Comparison of ENCODE assay signal across 7 cellular contexts in the genomic region with DNA sequence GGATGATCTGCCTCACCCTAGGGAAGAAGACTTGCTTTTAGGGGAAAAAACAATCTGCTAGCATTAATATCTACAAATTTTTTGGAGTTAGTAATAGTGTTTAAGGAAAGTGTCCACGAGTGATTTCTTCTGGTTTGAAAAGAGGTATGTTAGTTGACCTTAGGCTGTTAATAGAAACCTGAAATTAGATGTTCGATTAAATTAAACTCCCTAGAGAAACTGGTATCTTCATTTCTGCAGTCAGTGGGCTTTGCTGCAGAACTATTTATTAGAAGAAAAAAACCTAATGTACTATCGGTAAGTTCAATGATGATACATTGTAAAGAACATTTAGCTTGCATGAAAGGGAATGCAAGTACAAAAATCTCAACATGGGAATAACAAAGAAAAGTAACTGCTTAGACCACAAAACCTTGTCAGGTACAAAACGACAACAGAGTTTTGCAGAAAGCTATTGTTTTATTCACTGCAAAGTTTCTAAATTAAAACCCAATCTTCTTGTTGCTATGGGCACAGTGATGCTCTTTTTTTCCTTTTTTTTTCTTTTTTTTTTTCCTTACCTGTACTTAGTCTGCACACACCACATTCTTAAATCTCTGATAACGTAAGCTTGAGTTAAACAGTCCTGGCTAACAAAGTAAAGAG.
A peak's percentile ranks its signal among the peaks of the same experiment; 100 is the strongest.
DNase-seq lines count a peak whose midpoint lies in the region; ATAC-seq and TF ChIP-seq lines count a peak whose summit lies in the region.

No MANE protein-coding gene starts in this region.

- H3K9ac ChIP-seq in iPS-20b (ENCODE audit: low read depth, low read length) = peak overlapping the region; percentile 86; the same call in 1 of the 2 replicates

- no peak for ATAC-seq in stimulated activated memory B cell treated with anti-CD40 and anti-IgM and Interleukin-4, amounts not matched to agents 10 μg/mL and 1 μg/mL and 100 μg/mL, for 72 hours
- ATAC-seq in HG02970 (IDR thresholded peaks at IDR 0.05; ENCODE audit: low FRiP score, unreplicated experiment) (no peak), GM18498 (IDR thresholded peaks at IDR 0.05; ENCODE audit: unreplicated experiment) (no peak)

- H3K4me1 ChIP-seq in iPS-20b (ENCODE audit: insufficient read depth, low read length) = peaks cover 52% of the 10 kb centered on the region

- H3K9me3 Mint-ChIP-seq in activated naive CD8-positive, alpha-beta T cell (ENCODE audit: low read depth) = peaks cover 2% of the 10 kb centered on the region
- no peaks in the 10 kb centered on the region for H3K9me3 Mint-ChIP-seq in stimulated activated memory B cell treated with anti-CD40 and anti-IgM and Interleukin-4, amounts not matched to agents 10 μg/mL and 1 μg/mL and 100 μg/mL, for 72 hours

- no peaks in the 10 kb centered on the region for H3K36me3 Mint-ChIP-seq in activated naive CD8-positive, alpha-beta T cell
- H3K36me3 Mint-ChIP-seq in stimulated activated memory B cell treated with anti-CD40 and anti-IgM and Interleukin-4, amounts not matched to agents 10 μg/mL and 1 μg/mL and 100 μg/mL, for 72 hours = no peaks in the 10 kb centered on the region

- peak overlapping the region; percentile 84 for H3K4me3 ChIP-seq in HL-60 (replicated peaks; ENCODE audit: insufficient read depth, low read length)
- H3K4me3 ChIP-seq in iPS-20b (ENCODE audit: low read length) = peak overlapping the region; percentile 71

- H3K27me3 Mint-ChIP-seq in activated naive CD8-positive, alpha-beta T cell = no peaks in the 10 kb centered on the region
- no peaks in the 10 kb centered on the region for H3K27me3 Mint-ChIP-seq in stimulated activated memory B cell treated with anti-CD40 and anti-IgM and Interleukin-4, amounts not matched to agents 10 μg/mL and 1 μg/mL and 100 μg/mL, for 72 hours

- H3K27ac Mint-ChIP-seq in activated naive CD8-positive, alpha-beta T cell = peak overlapping the region; percentile 96
- peak overlapping the region; percentile 71 for H3K27ac Mint-ChIP-seq in stimulated activated memory B cell treated with anti-CD40 and anti-IgM and Interleukin-4, amounts not matched to agents 10 μg/mL and 1 μg/mL and 100 μg/mL, for 72 hours

- peaks cover 72% of the 10 kb centered on the region for H3K4me1 Mint-ChIP-seq in activated naive CD8-positive, alpha-beta T cell (ENCODE audit: low read depth)
- H3K4me1 Mint-ChIP-seq in stimulated activated memory B cell treated with anti-CD40 and anti-IgM and Interleukin-4, amounts not matched to agents 10 μg/mL and 1 μg/mL and 100 μg/mL, for 72 hours = peaks cover 64% of the 10 kb centered on the region

- TF ChIP-seq CTCF in HL-60 (IDR thresholded peaks at IDR 0.05; ENCODE audit: insufficient read depth, low read length) = no peak

- no peaks in the 10 kb centered on the region for H3K9me3 ChIP-seq in iPS-20b (ENCODE audit: insufficient read depth, low read depth, low read length)

- no peak for DNase-seq in HL-60 (ENCODE audit: low read depth in 1 of 2, low spot score in 1 of 2)
- no peak for DNase-seq in NCI-H526 treated with DMSO at 0.1 percent for 48 hours (lab: John Stamatoyannopoulos, UW)

- no peaks in the 10 kb centered on the region for H3K36me3 ChIP-seq in iPS-20b (ENCODE audit: insufficient read depth, low read depth, low read length)

- H3K27ac ChIP-seq in HL-60 (replicated peaks) (peak overlapping the region; percentile 94), iPS-20b (ENCODE audit: low read length) (no peak overlapping the region)

- H3K27me3 ChIP-seq in HL-60 (ENCODE audit: insufficient read depth, poor library complexity, severe bottlenecking) (no peaks in the 10 kb centered on the region), iPS-20b (ENCODE audit: insufficient read depth, low read length) (peaks cover 27% of the 10 kb centered on the region)

- peak overlapping the region; percentile 97 for H3K4me3 Mint-ChIP-seq in activated naive CD8-positive, alpha-beta T cell
- peak overlapping the region; percentile 84 for H3K4me3 Mint-ChIP-seq in stimulated activated memory B cell treated with anti-CD40 and anti-IgM and Interleukin-4, amounts not matched to agents 10 μg/mL and 1 μg/mL and 100 μg/mL, for 72 hours
